In the genomic region with DNA sequence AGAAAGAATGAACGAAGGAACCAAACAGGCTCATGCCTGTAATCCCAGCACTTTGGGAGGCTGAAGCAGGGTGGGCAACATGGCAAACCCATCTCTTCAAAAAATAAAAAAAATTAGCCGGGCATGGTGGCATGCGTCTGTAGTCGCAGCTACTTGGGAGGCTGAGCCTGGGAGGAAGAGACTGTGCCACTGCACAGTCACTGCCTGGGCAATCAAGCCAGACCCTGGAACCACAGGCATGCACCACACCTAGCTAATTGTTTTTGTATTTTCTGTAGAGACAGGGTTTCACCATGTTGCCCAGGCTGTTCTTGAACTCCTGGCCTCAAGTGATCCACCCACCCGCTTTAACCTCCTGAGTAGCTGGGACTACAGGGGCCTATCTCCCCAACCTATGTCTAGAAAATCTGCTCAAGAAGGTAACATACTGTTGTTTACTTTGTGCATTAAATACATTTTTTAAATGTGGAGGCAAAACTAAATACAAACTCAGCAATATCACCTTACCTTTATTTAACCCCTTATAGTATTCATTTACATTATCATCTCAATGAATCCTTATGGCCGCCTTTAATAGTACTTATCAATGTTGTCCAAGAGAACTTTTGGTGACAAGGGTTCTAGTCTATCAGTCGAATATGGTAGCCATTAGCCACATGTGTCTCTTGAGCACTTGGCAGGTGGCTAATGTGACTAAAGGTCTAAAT, we compare ENCODE assay signal across 9 cellular contexts. TPM values are rescaled to one million over a fixed set of nuclear protein-coding genes. Genes with fewer than 3 reads are reported as not detected.
DNase-seq lines count a peak whose midpoint lies in the region; ATAC-seq and TF ChIP-seq lines count a peak whose summit lies in the region.
"Had no signal": no experiment of that assay in that cellular context is flagged by ENCODE, and none has a peak within 500 bp of the region (broad histone marks: within the 10 kb centered on the region; RNA-seq: fewer than 3 reads in every experiment).

No MANE protein-coding gene starts in this region.

- peak overlapping the region; percentile 61 for H3K27ac Mint-ChIP-seq in activated CD8-positive, alpha-beta memory T cell treated with anti-CD3 and anti-CD28 coated beads, Interleukin-2, amount 10 ng/mL, durations not matched to agents 7 days and 5 days
- H3K27ac Mint-ChIP-seq in activated CD4-positive, alpha-beta memory T cell treated with anti-CD3 and anti-CD28 coated beads for 36 hours: no peak overlapping the region
- H3K27ac Mint-ChIP-seq in glutamatergic neuron (ENCODE audit: unreplicated experiment): no peak overlapping the region
- peak overlapping the region; percentile 85 for H3K27ac Mint-ChIP-seq in stimulated activated naive B cell treated with anti-CD40 and anti-IgM and Interleukin-4, amounts not matched to agents 10 μg/mL and 1 μg/mL and 100 μg/mL, for 72 hours

- peak overlapping the region; percentile 58 for H3K4me3 Mint-ChIP-seq in activated CD8-positive, alpha-beta memory T cell treated with anti-CD3 and anti-CD28 coated beads, Interleukin-2, amount 10 ng/mL, durations not matched to agents 7 days and 5 days
- peak overlapping the region; percentile 33 for H3K4me3 Mint-ChIP-seq in activated CD4-positive, alpha-beta memory T cell treated with anti-CD3 and anti-CD28 coated beads for 36 hours
- peak overlapping the region; percentile 59 for H3K4me3 Mint-ChIP-seq in glutamatergic neuron (ENCODE audit: unreplicated experiment)
- peak overlapping the region; percentile 79 to 85 for H3K4me3 Mint-ChIP-seq in stimulated activated naive B cell treated with anti-CD40 and anti-IgM and Interleukin-4, amounts not matched to agents 10 μg/mL and 1 μg/mL and 100 μg/mL, for 72 hours

- no peak for DNase-seq in activated CD8-positive, alpha-beta memory T cell treated with anti-CD3 and anti-CD28 coated beads, Interleukin-2, amount 10 ng/mL, durations not matched to agents 7 days and 5 days
- no peak for DNase-seq in activated CD8-positive, alpha-beta memory T cell treated with anti-CD3 and anti-CD28 coated beads, Interleukin-2, amount 50 U/mL, for 4 hours
- no peak for DNase-seq in activated CD4-positive, alpha-beta memory T cell treated with anti-CD3 and anti-CD28 coated beads for 36 hours
- DNase-seq in glutamatergic neuron (no peak), GM19240 (ENCODE audit: insufficient read length, low spot score) (no peak)
- DNase-seq in stimulated activated naive B cell treated with anti-CD40 and anti-IgM and Interleukin-4, amounts not matched to agents 10 μg/mL and 1 μg/mL and 100 μg/mL, for 72 hours: no peak

- peaks cover 49% of the 10 kb centered on the region for H3K4me1 Mint-ChIP-seq in activated CD8-positive, alpha-beta memory T cell treated with anti-CD3 and anti-CD28 coated beads, Interleukin-2, amount 10 ng/mL, durations not matched to agents 7 days and 5 days
- H3K4me1 Mint-ChIP-seq in activated CD4-positive, alpha-beta memory T cell treated with anti-CD3 and anti-CD28 coated beads for 36 hours (ENCODE audit: low read depth): peaks cover 42% of the 10 kb centered on the region
- no peaks in the 10 kb centered on the region for H3K4me1 Mint-ChIP-seq in glutamatergic neuron (ENCODE audit: low read depth, unreplicated experiment)
- H3K4me1 Mint-ChIP-seq in stimulated activated naive B cell treated with anti-CD40 and anti-IgM and Interleukin-4, amounts not matched to agents 10 μg/mL and 1 μg/mL and 100 μg/mL, for 72 hours: peaks cover 5 to 35% of the 10 kb centered on the region in 2 donors

- CTCF ChIA-PET in activated CD8-positive, alpha-beta memory T cell treated with anti-CD3 and anti-CD28 coated beads, Interleukin-2, amount 10 ng/mL, durations not matched to agents 7 days and 5 days (lab: Charles Lee): interaction anchor here (0.7 to 4.5 kb wide), 8 partner anchors 9 to 74 kb away, joined by 3 to 56 read pairs (median 6); partner anchors contain the start of gene ARHGEF2
- CTCF ChIA-PET in activated CD4-positive, alpha-beta memory T cell treated with anti-CD3 and anti-CD28 coated beads for 36 hours (lab: Charles Lee): interaction anchor here (1.0 to 6.7 kb wide), 6 partner anchors 8 to 405 kb away, joined by 3 to 77 read pairs (median 4); partner anchors contain the start of gene ARHGEF2

- H3K27me3 Mint-ChIP-seq in activated CD8-positive, alpha-beta memory T cell treated with anti-CD3 and anti-CD28 coated beads, Interleukin-2, amount 10 ng/mL, durations not matched to agents 7 days and 5 days: no peaks in the 10 kb centered on the region
- H3K27me3 Mint-ChIP-seq in activated CD4-positive, alpha-beta memory T cell treated with anti-CD3 and anti-CD28 coated beads for 36 hours: no peaks in the 10 kb centered on the region
- no peaks in the 10 kb centered on the region for H3K27me3 Mint-ChIP-seq in glutamatergic neuron (ENCODE audit: unreplicated experiment)
- no peaks in the 10 kb centered on the region for H3K27me3 Mint-ChIP-seq in stimulated activated naive B cell treated with anti-CD40 and anti-IgM and Interleukin-4, amounts not matched to agents 10 μg/mL and 1 μg/mL and 100 μg/mL, for 72 hours

- TF ChIP-seq CTCF in glutamatergic neuron (IDR thresholded peaks at IDR 0.05; ENCODE audit: partially characterized antibody, unreplicated experiment): no peak

- intact Hi-C loops in activated CD4-positive, alpha-beta memory T cell treated with anti-CD3 and anti-CD28 coated beads for 36 hours (cut with micrococcal nuclease): loop anchor here (5.0 kb wide), 1 partner anchor 406 kb away; the partner anchor contains the start of genes CCT3 and TSACC

- H3K9me3 Mint-ChIP-seq in activated CD8-positive, alpha-beta memory T cell treated with anti-CD3 and anti-CD28 coated beads, Interleukin-2, amount 10 ng/mL, durations not matched to agents 7 days and 5 days (ENCODE audit: low read depth): no peaks in the 10 kb centered on the region
- no peaks in the 10 kb centered on the region for H3K9me3 Mint-ChIP-seq in activated CD4-positive, alpha-beta memory T cell treated with anti-CD3 and anti-CD28 coated beads for 36 hours
- H3K9me3 Mint-ChIP-seq in glutamatergic neuron (ENCODE audit: unreplicated experiment): peaks cover 1% of the 10 kb centered on the region
- H3K9me3 Mint-ChIP-seq in stimulated activated naive B cell treated with anti-CD40 and anti-IgM and Interleukin-4, amounts not matched to agents 10 μg/mL and 1 μg/mL and 100 μg/mL, for 72 hours: no peaks in the 10 kb centered on the region

- POLR2A ChIA-PET in activated CD4-positive, alpha-beta memory T cell treated with anti-CD3 and anti-CD28 coated beads for 36 hours (lab: Charles Lee): interaction anchor here (0.7 to 3.7 kb wide), 2 partner anchors 47 to 170 kb away, joined by 4 to 32 read pairs; partner anchors contain the start of gene ARHGEF2

- peaks cover 48% of the 10 kb centered on the region for H3K36me3 Mint-ChIP-seq in activated CD8-positive, alpha-beta memory T cell treated with anti-CD3 and anti-CD28 coated beads, Interleukin-2, amount 10 ng/mL, durations not matched to agents 7 days and 5 days
- peaks cover 43% of the 10 kb centered on the region for H3K36me3 Mint-ChIP-seq in activated CD4-positive, alpha-beta memory T cell treated with anti-CD3 and anti-CD28 coated beads for 36 hours
- no peaks in the 10 kb centered on the region for H3K36me3 Mint-ChIP-seq in glutamatergic neuron (ENCODE audit: unreplicated experiment)
- peaks cover 23 to 29% of the 10 kb centered on the region in 2 donors for H3K36me3 Mint-ChIP-seq in stimulated activated naive B cell treated with anti-CD40 and anti-IgM and Interleukin-4, amounts not matched to agents 10 μg/mL and 1 μg/mL and 100 μg/mL, for 72 hours

- no peak for ATAC-seq in activated CD8-positive, alpha-beta memory T cell treated with anti-CD3 and anti-CD28 coated beads, Interleukin-2, amount 10 ng/mL, durations not matched to agents 7 days and 5 days
- no peak for ATAC-seq in stimulated activated naive B cell treated with anti-CD40 and anti-IgM and Interleukin-4, amounts not matched to agents 10 μg/mL and 1 μg/mL and 100 μg/mL, for 72 hours (replicated peaks)
- ATAC-seq in GM21717 (IDR thresholded peaks at IDR 0.05; ENCODE audit: unreplicated experiment) (no peak), GM18519 (IDR thresholded peaks at IDR 0.05; ENCODE audit: low FRiP score, unreplicated experiment) (no peak)

RNA-seq across cellular contexts. Expression of gene KHDC4, which starts 2.7 kb away (rescaled TPM):
- total RNA-seq in activated CD8-positive, alpha-beta memory T cell treated with anti-CD3 and anti-CD28 coated beads, Interleukin-2, amount 10 ng/mL, durations not matched to agents 7 days and 5 days: 10 to 100 TPM; 80.2 to 99.4 TPM
- 10 to 100 TPM; 66.1 to 70.2 TPM for total RNA-seq in activated CD4-positive, alpha-beta memory T cell treated with anti-CD3 and anti-CD28 coated beads for 36 hours
- 51.8 TPM for total RNA-seq in glutamatergic neuron (ENCODE audit: unreplicated experiment)

RNA-seq across cellular contexts. Expression of gene RXFP4, which starts 10.0 kb away (rescaled TPM):
- not detected for total RNA-seq in activated CD8-positive, alpha-beta memory T cell treated with anti-CD3 and anti-CD28 coated beads, Interleukin-2, amount 10 ng/mL, durations not matched to agents 7 days and 5 days
- total RNA-seq in activated CD4-positive, alpha-beta memory T cell treated with anti-CD3 and anti-CD28 coated beads for 36 hours: not detected
- not detected for total RNA-seq in glutamatergic neuron (ENCODE audit: unreplicated experiment)
- total RNA-seq: liver had no signal

RNA-seq across cellular contexts. Expression of gene RIT1, which starts 20.3 kb away (rescaled TPM):
- total RNA-seq in activated CD8-positive, alpha-beta memory T cell treated with anti-CD3 and anti-CD28 coated beads, Interleukin-2, amount 10 ng/mL, durations not matched to agents 7 days and 5 days: 10 to 100 TPM; 24.0 to 24.7 TPM
- total RNA-seq in activated CD4-positive, alpha-beta memory T cell treated with anti-CD3 and anti-CD28 coated beads for 36 hours: 10 to 100 TPM; 19.1 to 21.1 TPM
- total RNA-seq in glutamatergic neuron (ENCODE audit: unreplicated experiment): 35.9 TPM

RNA-seq across cellular contexts. Expression of gene ARHGEF2, which starts 46.9 kb away (rescaled TPM):
- 100 to 1,000 TPM; 159 to 161 TPM for total RNA-seq in activated CD8-positive, alpha-beta memory T cell treated with anti-CD3 and anti-CD28 coated beads, Interleukin-2, amount 10 ng/mL, durations not matched to agents 7 days and 5 days
- total RNA-seq in activated CD4-positive, alpha-beta memory T cell treated with anti-CD3 and anti-CD28 coated beads for 36 hours: 100 to 1,000 TPM; 165 to 174 TPM
- 222 TPM for total RNA-seq in glutamatergic neuron (ENCODE audit: unreplicated experiment)

Comparison
In these comparisons a context has a peak if more than half of its experiments do, and no peak if none do; other contexts are left out.
1. H3K27ac Mint-ChIP-seq: peak in activated CD8-positive, alpha-beta memory T cell treated with anti-CD3 and anti-CD28 coated beads, Interleukin-2, amount 10 ng/mL, durations not matched to agents 7 days and 5 days (single experiment) and stimulated activated naive B cell treated with anti-CD40 and anti-IgM and Interleukin-4, amounts not matched to agents 10 μg/mL and 1 μg/mL and 100 μg/mL, for 72 hours (single experiment); none in activated CD4-positive, alpha-beta memory T cell treated with anti-CD3 and anti-CD28 coated beads for 36 hours (single experiment) and glutamatergic neuron (single experiment).
2. Peak in every context shown above with its lines, with median percentiles within 50 percentile points of each other: H3K4me3 Mint-ChIP-seq.